ENCODE assay signal across 1 cellular context in genomic region chr12:89316705-89317139, GRCh38.
TF ChIP-seq lines count a peak whose summit lies in the region.

No MANE protein-coding gene starts in this region.

TF ChIP-seq in HEK293, 187 proteins besides CTCF, POLR2A, EP300 and RAD21 (continued from another document):
- TF ChIP-seq ZSCAN18 (tag by site-specific recombination; IDR thresholded peaks at IDR 0.05) (no peak), MEIS1 (CRISPR knock-in tag; IDR thresholded peaks at IDR 0.05; ENCODE audit: borderline replicate concordance) (no peak), GLI2 (tag by site-specific recombination; IDR thresholded peaks at IDR 0.05; ENCODE audit: borderline replicate concordance, low read depth) (no peak), ZNF366 (tag by site-specific recombination; conservative IDR thresholded peaks at IDR 0.05) (no peak), KLF7 (tag by site-specific recombination; IDR thresholded peaks at IDR 0.05; ENCODE audit: borderline replicate concordance) (no peak), ZNF76 (tag by site-specific recombination; IDR thresholded peaks at IDR 0.05; ENCODE audit: borderline replicate concordance, low read depth) (no peak), PBX3 (CRISPR knock-in tag; IDR thresholded peaks at IDR 0.05) (no peak), ZNF518A (tag by site-specific recombination; conservative IDR thresholded peaks at IDR 0.05; ENCODE audit: low read depth) (no peak), HOXA7 (CRISPR knock-in tag; IDR thresholded peaks at IDR 0.05; ENCODE audit: borderline replicate concordance) (no peak), KLF8 (tag by site-specific recombination; IDR thresholded peaks at IDR 0.05) (no peak), ZNF18 (tag by site-specific recombination; IDR thresholded peaks at IDR 0.05) (0 out of 2 replicates have a peak, but pooled peaks have one; percentile 23), PRDM10 (tag by site-specific recombination; IDR thresholded peaks at IDR 0.05) (peak; percentile 82), ZNF169 (tag by site-specific recombination; IDR thresholded peaks at IDR 0.05) (no peak), ZNF391 (tag by site-specific recombination; IDR thresholded peaks at IDR 0.05; ENCODE audit: borderline replicate concordance, low read depth) (no peak), PRDM6 (tag by site-specific recombination; IDR thresholded peaks at IDR 0.05) (0 out of 2 replicates have a peak, but pooled peaks have one; percentile 28), ZSCAN5A (tag by site-specific recombination; IDR thresholded peaks at IDR 0.05) (no peak), ZNF510 (tag by site-specific recombination; IDR thresholded peaks at IDR 0.05; ENCODE audit: insufficient replicate concordance) (no peak), IKZF3 (tag by site-specific recombination; IDR thresholded peaks at IDR 0.05) (peak; percentile 52; the same call in 1 of the 2 replicates), SCRT2 (tag by site-specific recombination; IDR thresholded peaks at IDR 0.05) (no peak), ZNF623 (tag by site-specific recombination; IDR thresholded peaks at IDR 0.05) (no peak), ZNF521 (tag by site-specific recombination; IDR thresholded peaks at IDR 0.05) (no peak), ZNF148 (tag by site-specific recombination; IDR thresholded peaks at IDR 0.05; ENCODE audit: borderline replicate concordance) (no peak), ZNF704 (tag by site-specific recombination; IDR thresholded peaks at IDR 0.05) (no peak), ZNF513 (tag by site-specific recombination; IDR thresholded peaks at IDR 0.05) (no peak), BCL11B (tag by site-specific recombination; IDR thresholded peaks at IDR 0.05; ENCODE audit: low read depth) (no peak), ZNF596 (tag by site-specific recombination; IDR thresholded peaks at IDR 0.05) (0 out of 2 replicates have a peak, but pooled peaks have one; percentile 7), ZBTB8A (tag by site-specific recombination; IDR thresholded peaks at IDR 0.05) (no peak), REPIN1 (tag by site-specific recombination; IDR thresholded peaks at IDR 0.05; ENCODE audit: low read depth) (no peak), SCRT1 (tag by site-specific recombination; IDR thresholded peaks at IDR 0.05; ENCODE audit: borderline replicate concordance) (no peak), ZNF473 (tag by site-specific recombination; IDR thresholded peaks at IDR 0.05) (no peak), ZNF555 (tag by site-specific recombination; conservative IDR thresholded peaks at IDR 0.05) (no peak), ZNF629 (tag by site-specific recombination; IDR thresholded peaks at IDR 0.05) (no peak)
